8 cellular contexts compared by ENCODE assay signal in the genomic region with DNA sequence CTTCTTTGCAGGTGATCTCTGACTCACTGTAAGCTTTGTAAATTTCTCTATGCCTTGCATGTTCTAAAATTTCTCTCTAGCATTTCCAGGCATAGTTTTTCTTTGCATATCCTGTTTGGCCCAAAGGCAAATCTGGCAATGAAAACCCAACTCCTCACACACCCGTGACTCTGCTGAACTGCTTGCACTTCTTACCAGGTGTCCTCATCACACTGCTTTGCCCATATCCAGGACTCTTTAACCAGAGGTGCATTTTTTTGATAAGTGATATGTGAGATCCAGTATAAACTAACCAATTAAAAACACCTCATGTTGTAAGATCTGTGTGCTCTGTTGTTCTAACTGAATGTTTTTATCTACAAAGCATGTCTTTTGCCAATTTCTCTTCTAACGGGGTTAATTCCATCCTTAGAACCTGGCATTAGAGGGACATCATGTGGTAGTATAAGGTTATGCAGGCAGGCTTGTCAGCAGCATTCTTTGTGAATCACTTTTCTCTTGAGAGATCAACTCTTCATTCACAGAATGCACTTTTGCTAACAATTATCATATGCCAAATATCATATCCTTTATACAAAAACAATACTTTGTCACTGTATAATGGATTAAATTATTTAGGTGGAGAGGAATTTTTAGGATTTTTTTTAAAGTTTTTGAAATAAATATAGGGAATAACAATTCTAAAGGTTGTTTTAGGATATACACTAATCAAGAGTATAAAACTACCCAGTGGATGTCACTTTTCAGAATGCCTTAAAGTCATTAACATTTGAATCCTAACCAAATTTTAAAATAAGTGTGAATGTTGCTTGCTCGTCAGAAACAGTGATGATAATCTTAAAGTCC. TPM values are rescaled to one million over a fixed set of nuclear protein-coding genes. Genes with fewer than 3 reads are reported as not detected.
DNase-seq lines count a peak whose midpoint lies in the region; ATAC-seq and TF ChIP-seq lines count a peak whose summit lies in the region.

No MANE protein-coding gene starts in this region.

- no peak overlapping the region for H3K4me2 ChIP-seq in hepatocyte

- H3K9me3 ChIP-seq in adipocyte (ENCODE audit: control insufficient read depth, low read length) (no peaks in the 10 kb centered on the region), hepatocyte (ENCODE audit: low read depth) (no peaks in the 10 kb centered on the region), thoracic aorta (no peaks in the 10 kb centered on the region)

- WGBS in hepatocyte (ENCODE audit: low lambda C conversion rate, missing lambda C conversion rate), result 54% methylated on average over 3 of the region's 3 CpGs

- H3K27ac ChIP-seq in hepatocyte (no peak overlapping the region), thoracic aorta (no peak overlapping the region)

- POLR2A ChIA-PET in BJ (lab: Charles Lee), result no interaction called here

- H2AFZ ChIP-seq in hepatocyte, result no peak overlapping the region

- H3K9me2 ChIP-seq in hepatocyte (replicated peaks; ENCODE audit: insufficient read depth), result no peaks in the 10 kb centered on the region

- H3K79me2 ChIP-seq in hepatocyte, result no peaks in the 10 kb centered on the region

- no peaks in the 10 kb centered on the region for H4K20me1 ChIP-seq in hepatocyte (ENCODE audit: insufficient read depth, poor library complexity, severe bottlenecking)

- CTCF ChIA-PET in BJ (lab: Yijun Ruan, JAX), result interaction anchor here (1.0 kb wide), 1 partner anchor 74 kb away, joined by 6 read pairs; no protein-coding TSS in a partner anchor

- H3K4me3 ChIP-seq in BJ (ENCODE audit: low read depth, low read length), result no peak overlapping the region
- H3K4me3 ChIP-seq in adipocyte (ENCODE audit: low read length), result no peak overlapping the region
- H3K4me3 ChIP-seq in hepatocyte, result no peak overlapping the region
- H3K4me3 ChIP-seq in thoracic aorta, result peak overlapping the region; percentile 45

- DNase-seq in BJ (ENCODE audit: low read depth) (peak; percentile 20), NCI-H146 treated with DMSO at 0.1 percent for 48 hours (lab: John Stamatoyannopoulos, UW; ENCODE audit: unreplicated experiment) (peak; percentile 80), adipocyte (ENCODE audit: low read depth) (peak; percentile 79), hepatocyte (ENCODE audit: low spot score) (peak; percentile 52), thoracic aorta (ENCODE audit: low spot score) (no peak), NCI-H1930 (lab: John Stamatoyannopoulos, UW) (no peak)

- ATAC-seq in GM18858 (IDR thresholded peaks at IDR 0.05; ENCODE audit: unreplicated experiment) (peak; percentile 93), HG02973 (IDR thresholded peaks at IDR 0.05; ENCODE audit: unreplicated experiment) (peak; percentile 83), thoracic aorta (ENCODE audit: insufficient number of reproducible peaks, low FRiP score, low read depth) (no peak)

- H3K9ac ChIP-seq in adipocyte (ENCODE audit: low read length), result no peak overlapping the region

- H3K4me1 ChIP-seq in adipocyte (ENCODE audit: control insufficient read depth, insufficient read depth, low read length), result peaks cover 16% of the 10 kb centered on the region
- H3K4me1 ChIP-seq in hepatocyte (ENCODE audit: insufficient read depth), result no peaks in the 10 kb centered on the region
- H3K4me1 ChIP-seq in thoracic aorta (ENCODE audit: control insufficient read depth in 1 of 2, low read depth in 2 of 2), result no peaks in the 10 kb centered on the region

- H3K27me3 ChIP-seq in BJ (ENCODE audit: control insufficient read depth, insufficient read depth, low read length) (no peaks in the 10 kb centered on the region), adipocyte (replicated peaks; ENCODE audit: control insufficient read depth, insufficient read depth, low read length) (no peaks in the 10 kb centered on the region), hepatocyte (no peaks in the 10 kb centered on the region), thoracic aorta (replicated peaks; ENCODE audit: insufficient read depth) (no peaks in the 10 kb centered on the region)

- TF ChIP-seq CTCF in BJ (IDR thresholded peaks at IDR 0.05; ENCODE audit: insufficient read depth, low read depth, low read length), result peak; percentile 82
- TF ChIP-seq CTCF in hepatocyte (IDR thresholded peaks at IDR 0.05; ENCODE audit: poor library complexity), result peak; percentile 77
- TF ChIP-seq CTCF in thoracic aorta (IDR thresholded peaks at IDR 0.05), result peak; percentile 59

- no peaks in the 10 kb centered on the region for H3K36me3 ChIP-seq in BJ (ENCODE audit: control insufficient read depth, insufficient read depth, low read length)
- no peaks in the 10 kb centered on the region for H3K36me3 ChIP-seq in adipocyte (ENCODE audit: control insufficient read depth, insufficient read depth, low read length, severe bottlenecking)
- H3K36me3 ChIP-seq in hepatocyte (replicated peaks; ENCODE audit: insufficient read depth, low read depth), result no peaks in the 10 kb centered on the region
- no peaks in the 10 kb centered on the region for H3K36me3 ChIP-seq in thoracic aorta

RNA-seq across cellular contexts. Expression of a gene that starts 20.8 kb away (rescaled TPM):
- 30.3 and 65.3 TPM in 2 replicates for polyA plus RNA-seq in BJ (2011; rRNA removed)
- 33.6 and 36.4 TPM in 2 replicates for polyA minus RNA-seq in BJ (2011; rRNA and poly(A)+ RNA removed)
- total RNA-seq in hepatocyte, result 40.2 and 43.3 TPM in 2 replicates
- 11.7 and 15.1 TPM in 2 replicates for polyA plus RNA-seq in hepatocyte
- 10 to 100 TPM; 41.3 to 57.4 TPM for total RNA-seq in thoracic aorta

Comparison
In these comparisons a context has a peak if more than half of its experiments do, and no peak if none do; other contexts are left out.
1. DNase-seq: peak in BJ (single experiment), NCI-H146 treated with DMSO at 0.1 percent for 48 hours (single experiment), adipocyte (single experiment) and hepatocyte (single experiment); none in thoracic aorta (single experiment) and NCI-H1930 (0 of 2).
2. Peak in every context shown above with its lines, with median percentiles within 50 percentile points of each other: CTCF ChIP-seq.